14 cellular contexts compared by ENCODE assay signal in genomic region chr3:149466192-149466591, GRCh38. TPM values are rescaled to one million over a fixed set of nuclear protein-coding genes. Genes with fewer than 3 reads are reported as not detected.
DNase-seq lines count a peak whose midpoint lies in the region; FAIRE-seq and TF ChIP-seq lines count a peak whose summit lies in the region.
"Had no signal": no experiment of that assay in that cellular context is flagged by ENCODE, and none has a peak within 500 bp of the region (broad histone marks: within the 10 kb centered on the region; RNA-seq: fewer than 3 reads in every experiment).

No MANE protein-coding gene starts in this region.

- H3K36me3 ChIP-seq in small intestine (ENCODE audit: control insufficient read depth in 2 of 2, insufficient read depth in 2 of 2, low read length in 2 of 2): no peaks in the 10 kb centered on the region
- H3K36me3 ChIP-seq: thyroid gland had no signal

- WGBS in small intestine, 3 donors: 78 to 93% (median 81%) methylated on average over 4 of the region's 4 CpGs

- DNase-seq in 8988T: peak; percentile 39
- peak; percentile 71 for DNase-seq in HTR-8/SVneo (ENCODE audit: insufficient read length, low spot score)
- DNase-seq in coronary artery (ENCODE audit: low spot score): no peak
- peak; percentile 83 for DNase-seq in kidney tubule cell (ENCODE audit: low spot score)
- DNase-seq in SKM-1 (lab: John Stamatoyannopoulos, UW; ENCODE audit: unreplicated experiment): no peak
- DNase-seq in COLO668 (lab: John Stamatoyannopoulos, UW; ENCODE audit: unreplicated experiment): no peak
- no peak for DNase-seq in stimulated activated CD4-positive, alpha-beta T cell treated with anti-CD3 and anti-CD28 coated beads, Interleukin-4, amount 100 ng/mL, for 1 hour
- DNase-seq in small intestine: no peak
- DNase-seq: activated CD4-positive, alpha-beta T cell treated with anti-CD3 and anti-CD28 coated beads, Interleukin-2, amount 50 U/mL, for 4 hours; naive B cell; NCI-H446; stimulated activated CD4-positive, alpha-beta T cell treated with anti-CD3 and anti-CD28 coated beads, Interleukin-4, amount 100 ng/mL, for 24 hours; thyroid gland had no signal

- H3K4me3 ChIP-seq in coronary artery (no peak overlapping the region), small intestine (ENCODE audit: low read depth in 1 of 2, low read length in 2 of 2) (no peak overlapping the region)
- H3K4me3 ChIP-seq: thyroid gland had no signal

- H3K9me3 ChIP-seq in small intestine (ENCODE audit: control insufficient read depth, low read depth): no peaks in the 10 kb centered on the region
- H3K9me3 ChIP-seq: thyroid gland had no signal

- H3K4me1 ChIP-seq in small intestine (ENCODE audit: control insufficient read depth in 2 of 2, insufficient read depth in 1 of 2, low read depth in 1 of 2, low read length in 1 of 2): peaks cover 5 to 11% of the 10 kb centered on the region in 2 donors
- H3K4me1 ChIP-seq: thyroid gland had no signal

- peak overlapping the region; percentile 23 to 91 for H3K27ac ChIP-seq in coronary artery
- H3K27ac ChIP-seq in small intestine (ENCODE audit: low read depth in 1 of 2, low read length in 1 of 2): peak overlapping the region in 1 of 2 donors; percentile 4
- H3K27ac ChIP-seq: thyroid gland had no signal

- TF ChIP-seq CTCF in coronary artery (IDR thresholded peaks at IDR 0.05): no peak

- H3K27me3 ChIP-seq in small intestine (ENCODE audit: control insufficient read depth in 2 of 2, insufficient read depth in 2 of 2, low read length in 2 of 2): no peaks in the 10 kb centered on the region
- H3K27me3 ChIP-seq: thyroid gland had no signal

- FAIRE-seq in HTR-8/SVneo (lab: Jason Lieb, UNC) (peak; percentile 16), small intestine (lab: Jason Lieb, UNC) (no peak)
- FAIRE-seq: HepG2 had no signal

RNA-seq across cellular contexts. Expression of gene TM4SF4, which starts 8.3 kb away (rescaled TPM):
- 1,000 to 10,000 TPM in 1 of 3 donors, 100 to 1,000 TPM in 2; 656 to 2,254 (median 660) TPM for polyA plus RNA-seq in small intestine

Comparison
In these comparisons a context has a peak if more than half of its experiments do, and no peak if none do; other contexts are left out.
1. DNase-seq: peak in 8988T (single experiment), HTR-8/SVneo (single experiment) and kidney tubule cell (single experiment); none in coronary artery (single experiment), SKM-1 (single experiment), COLO668 (single experiment), stimulated activated CD4-positive, alpha-beta T cell treated with anti-CD3 and anti-CD28 coated beads, Interleukin-4, amount 100 ng/mL, for 1 hour (single experiment) and small intestine (single experiment).